ENCODE assay signal across 2 cellular contexts in the genomic region with DNA sequence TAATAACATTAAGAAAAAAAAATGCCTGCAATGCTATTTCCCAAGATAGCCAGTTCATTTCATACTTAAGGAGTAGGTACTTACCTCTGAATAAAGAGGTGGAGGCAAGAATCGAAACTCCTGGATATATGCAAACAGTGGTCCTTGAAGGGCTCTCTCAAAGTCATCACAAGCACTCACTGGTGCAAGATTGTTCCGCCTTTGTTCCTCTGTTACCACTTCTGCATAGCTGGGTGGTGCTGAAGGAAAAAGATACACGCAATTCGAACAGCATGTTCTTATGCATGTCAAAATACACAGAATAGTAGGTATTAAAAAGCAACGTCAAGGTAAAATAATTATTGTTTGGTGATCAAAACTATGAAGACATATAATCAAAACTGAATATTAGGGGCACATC.
TF ChIP-seq lines count a peak whose summit lies in the region.

No MANE protein-coding gene starts in this region.

TF ChIP-seq in HepG2, 621 proteins besides CTCF, POLR2A, EP300 and RAD21:
- TF ChIP-seq ISL2 (CRISPR knock-in tag; IDR thresholded peaks at IDR 0.05) (no peak), KDM4B (CRISPR knock-in tag; IDR thresholded peaks at IDR 0.05) (no peak), YEATS2 (CRISPR knock-in tag; IDR thresholded peaks at IDR 0.05; ENCODE audit: borderline replicate concordance) (no peak), KLF16 (CRISPR knock-in tag; IDR thresholded peaks at IDR 0.05) (no peak), TAF15 (IDR thresholded peaks at IDR 0.05; ENCODE audit: low read depth, low read length, poor library complexity, severe bottlenecking) (no peak), PAX8 (CRISPR knock-in tag; IDR thresholded peaks at IDR 0.05; ENCODE audit: borderline replicate concordance) (no peak), SP4 (CRISPR knock-in tag; IDR thresholded peaks at IDR 0.05) (no peak), POLR2AphosphoS5 (IDR thresholded peaks at IDR 0.05; ENCODE audit: low read depth, low read length) (no peak), ZBTB38 (CRISPR knock-in tag; IDR thresholded peaks at IDR 0.05) (no peak), ZNF619 (CRISPR knock-in tag; IDR thresholded peaks at IDR 0.05) (no peak), ZNF10 (CRISPR knock-in tag; IDR thresholded peaks at IDR 0.05; ENCODE audit: borderline replicate concordance, low read depth) (no peak), ZNF451 (CRISPR knock-in tag; IDR thresholded peaks at IDR 0.05) (no peak)
- TF ChIP-seq, protein P1, sequence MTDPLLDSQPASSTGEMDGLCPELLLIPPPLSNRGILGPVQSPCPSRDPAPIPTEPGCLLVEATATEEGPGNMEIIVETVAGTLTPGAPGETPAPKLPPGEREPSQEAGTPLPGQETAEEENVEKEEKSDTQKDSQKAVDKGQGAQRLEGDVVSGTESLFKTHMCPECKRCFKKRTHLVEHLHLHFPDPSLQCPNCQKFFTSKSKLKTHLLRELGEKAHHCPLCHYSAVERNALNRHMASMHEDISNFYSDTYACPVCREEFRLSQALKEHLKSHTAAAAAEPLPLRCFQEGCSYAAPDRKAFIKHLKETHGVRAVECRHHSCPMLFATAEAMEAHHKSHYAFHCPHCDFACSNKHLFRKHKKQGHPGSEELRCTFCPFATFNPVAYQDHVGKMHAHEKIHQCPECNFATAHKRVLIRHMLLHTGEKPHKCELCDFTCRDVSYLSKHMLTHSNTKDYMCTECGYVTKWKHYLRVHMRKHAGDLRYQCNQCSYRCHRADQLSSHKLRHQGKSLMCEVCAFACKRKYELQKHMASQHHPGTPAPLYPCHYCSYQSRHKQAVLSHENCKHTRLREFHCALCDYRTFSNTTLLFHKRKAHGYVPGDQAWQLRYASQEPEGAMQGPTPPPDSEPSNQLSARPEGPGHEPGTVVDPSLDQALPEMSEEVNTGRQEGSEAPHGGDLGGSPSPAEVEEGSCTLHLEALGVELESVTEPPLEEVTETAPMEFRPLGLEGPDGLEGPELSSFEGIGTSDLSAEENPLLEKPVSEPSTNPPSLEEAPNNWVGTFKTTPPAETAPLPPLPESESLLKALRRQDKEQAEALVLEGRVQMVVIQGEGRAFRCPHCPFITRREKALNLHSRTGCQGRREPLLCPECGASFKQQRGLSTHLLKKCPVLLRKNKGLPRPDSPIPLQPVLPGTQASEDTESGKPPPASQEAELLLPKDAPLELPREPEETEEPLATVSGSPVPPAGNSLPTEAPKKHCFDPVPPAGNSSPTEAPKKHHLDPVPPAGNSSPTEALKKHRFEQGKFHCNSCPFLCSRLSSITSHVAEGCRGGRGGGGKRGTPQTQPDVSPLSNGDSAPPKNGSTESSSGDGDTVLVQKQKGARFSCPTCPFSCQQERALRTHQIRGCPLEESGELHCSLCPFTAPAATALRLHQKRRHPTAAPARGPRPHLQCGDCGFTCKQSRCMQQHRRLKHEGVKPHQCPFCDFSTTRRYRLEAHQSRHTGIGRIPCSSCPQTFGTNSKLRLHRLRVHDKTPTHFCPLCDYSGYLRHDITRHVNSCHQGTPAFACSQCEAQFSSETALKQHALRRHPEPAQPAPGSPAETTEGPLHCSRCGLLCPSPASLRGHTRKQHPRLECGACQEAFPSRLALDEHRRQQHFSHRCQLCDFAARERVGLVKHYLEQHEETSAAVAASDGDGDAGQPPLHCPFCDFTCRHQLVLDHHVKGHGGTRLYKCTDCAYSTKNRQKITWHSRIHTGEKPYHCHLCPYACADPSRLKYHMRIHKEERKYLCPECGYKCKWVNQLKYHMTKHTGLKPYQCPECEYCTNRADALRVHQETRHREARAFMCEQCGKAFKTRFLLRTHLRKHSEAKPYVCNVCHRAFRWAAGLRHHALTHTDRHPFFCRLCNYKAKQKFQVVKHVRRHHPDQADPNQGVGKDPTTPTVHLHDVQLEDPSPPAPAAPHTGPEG (CRISPR knock-in tag; IDR thresholded peaks at IDR 0.05) = no peak
- TF ChIP-seq, protein P2, sequence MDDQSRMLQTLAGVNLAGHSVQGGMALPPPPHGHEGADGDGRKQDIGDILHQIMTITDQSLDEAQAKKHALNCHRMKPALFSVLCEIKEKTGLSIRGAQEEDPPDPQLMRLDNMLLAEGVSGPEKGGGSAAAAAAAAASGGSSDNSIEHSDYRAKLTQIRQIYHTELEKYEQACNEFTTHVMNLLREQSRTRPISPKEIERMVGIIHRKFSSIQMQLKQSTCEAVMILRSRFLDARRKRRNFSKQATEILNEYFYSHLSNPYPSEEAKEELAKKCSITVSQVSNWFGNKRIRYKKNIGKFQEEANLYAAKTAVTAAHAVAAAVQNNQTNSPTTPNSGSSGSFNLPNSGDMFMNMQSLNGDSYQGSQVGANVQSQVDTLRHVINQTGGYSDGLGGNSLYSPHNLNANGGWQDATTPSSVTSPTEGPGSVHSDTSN (CRISPR knock-in tag; IDR thresholded peaks at IDR 0.05; ENCODE audit: borderline replicate concordance) = no peak
- TF ChIP-seq, protein P3, sequence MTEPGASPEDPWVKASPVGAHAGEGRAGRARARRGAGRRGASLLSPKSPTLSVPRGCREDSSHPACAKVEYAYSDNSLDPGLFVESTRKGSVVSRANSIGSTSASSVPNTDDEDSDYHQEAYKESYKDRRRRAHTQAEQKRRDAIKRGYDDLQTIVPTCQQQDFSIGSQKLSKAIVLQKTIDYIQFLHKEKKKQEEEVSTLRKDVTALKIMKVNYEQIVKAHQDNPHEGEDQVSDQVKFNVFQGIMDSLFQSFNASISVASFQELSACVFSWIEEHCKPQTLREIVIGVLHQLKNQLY (CRISPR knock-in tag; IDR thresholded peaks at IDR 0.05) = no peak
- TF ChIP-seq, protein P4, sequence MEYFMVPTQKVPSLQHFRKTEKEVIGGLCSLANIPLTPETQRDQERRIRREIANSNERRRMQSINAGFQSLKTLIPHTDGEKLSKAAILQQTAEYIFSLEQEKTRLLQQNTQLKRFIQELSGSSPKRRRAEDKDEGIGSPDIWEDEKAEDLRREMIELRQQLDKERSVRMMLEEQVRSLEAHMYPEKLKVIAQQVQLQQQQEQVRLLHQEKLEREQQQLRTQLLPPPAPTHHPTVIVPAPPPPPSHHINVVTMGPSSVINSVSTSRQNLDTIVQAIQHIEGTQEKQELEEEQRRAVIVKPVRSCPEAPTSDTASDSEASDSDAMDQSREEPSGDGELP (IDR thresholded peaks at IDR 0.05; ENCODE audit: borderline replicate concordance, low read depth) = no peak

TF ChIP-seq in HEK293T, 16 proteins besides CTCF, POLR2A, EP300 and RAD21:
- no peak for TF ChIP-seq SUZ12 (IDR thresholded peaks at IDR 0.05)
- no peak for TF ChIP-seq ZNF384 (IDR thresholded peaks at IDR 0.05)
- TF ChIP-seq ELF4 (IDR thresholded peaks at IDR 0.05) = no peak
- TF ChIP-seq CTBP1 (IDR thresholded peaks at IDR 0.05; ENCODE audit: borderline replicate concordance) = no peak
- no peak for TF ChIP-seq ARNT (IDR thresholded peaks at IDR 0.05)
- TF ChIP-seq FOXM1 (IDR thresholded peaks at IDR 0.05; ENCODE audit: borderline replicate concordance) = no peak
- TF ChIP-seq FOXA1 (IDR thresholded peaks at IDR 0.05) = no peak
- no peak for TF ChIP-seq SP1 (IDR thresholded peaks at IDR 0.05)
- no peak for TF ChIP-seq FOXK2 (IDR thresholded peaks at IDR 0.05)
- TF ChIP-seq TARDBP (IDR thresholded peaks at IDR 0.05) = no peak
- TF ChIP-seq LEF1 (IDR thresholded peaks at IDR 0.05; ENCODE audit: borderline replicate concordance) = no peak
- no peak for TF ChIP-seq BHLHE40 (IDR thresholded peaks at IDR 0.05; ENCODE audit: borderline replicate concordance)
- no peak for TF ChIP-seq HDGF (IDR thresholded peaks at IDR 0.05; ENCODE audit: borderline replicate concordance)
- no peak for TF ChIP-seq L3MBTL2 (conservative IDR thresholded peaks at IDR 0.05)
- no peak for TF ChIP-seq NFRKB (IDR thresholded peaks at IDR 0.05)
- TF ChIP-seq, protein P5, sequence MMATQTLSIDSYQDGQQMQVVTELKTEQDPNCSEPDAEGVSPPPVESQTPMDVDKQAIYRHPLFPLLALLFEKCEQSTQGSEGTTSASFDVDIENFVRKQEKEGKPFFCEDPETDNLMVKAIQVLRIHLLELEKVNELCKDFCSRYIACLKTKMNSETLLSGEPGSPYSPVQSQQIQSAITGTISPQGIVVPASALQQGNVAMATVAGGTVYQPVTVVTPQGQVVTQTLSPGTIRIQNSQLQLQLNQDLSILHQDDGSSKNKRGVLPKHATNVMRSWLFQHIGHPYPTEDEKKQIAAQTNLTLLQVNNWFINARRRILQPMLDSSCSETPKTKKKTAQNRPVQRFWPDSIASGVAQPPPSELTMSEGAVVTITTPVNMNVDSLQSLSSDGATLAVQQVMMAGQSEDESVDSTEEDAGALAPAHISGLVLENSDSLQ (IDR thresholded peaks at IDR 0.05) = no peak
